8 cellular contexts compared by ENCODE assay signal in genomic region chr4:6716958-6717655, GRCh38. TPM values are rescaled to one million over a fixed set of nuclear protein-coding genes. Genes with fewer than 3 reads are reported as not detected.
DNase-seq lines count a peak whose midpoint lies in the region; ATAC-seq and TF ChIP-seq lines count a peak whose summit lies in the region.

No MANE protein-coding gene starts in this region.

- no peaks in the 10 kb centered on the region for H3K9me3 Mint-ChIP-seq in activated T-cell treated with anti-CD3 and anti-CD28 coated beads, Interleukin-2, amount 50 U/mL, for 72 hours

- H3K9ac ChIP-seq in adipocyte (ENCODE audit: low read length): peak overlapping the region; percentile 94
- peak overlapping the region; percentile 72 to 91 for H3K9ac ChIP-seq in liver (ENCODE audit: low read depth in 1 of 2, low read length in 2 of 2)

- WGBS in liver: 25% methylated on average over 7 of the region's 7 CpGs
- WGBS in transverse colon (ENCODE audit: low coverage in 1 of 2), 2 donors: 13 to 15% methylated on average over 7 of the region's 7 CpGs

- H3K4me3 ChIP-seq in adipocyte (ENCODE audit: low read length): peak overlapping the region; percentile 88
- H3K4me3 ChIP-seq in liver (ENCODE audit: low read depth in 1 of 3, low read length in 3 of 3): peak overlapping the region; percentile 76 to 94 (median 84)
- peak overlapping the region; percentile 69 to 84 (median 74) for H3K4me3 ChIP-seq in transverse colon

- no peak for TF ChIP-seq EP300 in transverse colon (IDR thresholded peaks at IDR 0.05; ENCODE audit: low read depth)

- peak overlapping the region; percentile 95 for H3K27ac Mint-ChIP-seq in activated T-cell treated with anti-CD3 and anti-CD28 coated beads, Interleukin-2, amount 50 U/mL, for 72 hours

- no peaks in the 10 kb centered on the region for H3K27me3 Mint-ChIP-seq in activated T-cell treated with anti-CD3 and anti-CD28 coated beads, Interleukin-2, amount 50 U/mL, for 72 hours (ENCODE audit: low read depth)

- H3K4me1 Mint-ChIP-seq in activated T-cell treated with anti-CD3 and anti-CD28 coated beads, Interleukin-2, amount 50 U/mL, for 72 hours (ENCODE audit: low read depth): peaks cover 40% of the 10 kb centered on the region

- peaks cover 0 to 2% of the 10 kb centered on the region in 2 donors for H3K36me3 Mint-ChIP-seq in activated T-cell treated with anti-CD3 and anti-CD28 coated beads, Interleukin-2, amount 50 U/mL, for 72 hours (ENCODE audit: insufficient read depth in 2 of 2)

- H3K27ac ChIP-seq in liver (ENCODE audit: low read depth in 1 of 2, low read length in 2 of 2): peak overlapping the region; percentile 82 to 93
- peak overlapping the region; percentile 92 to 94 (median 93) for H3K27ac ChIP-seq in transverse colon

- H3K9me3 ChIP-seq in adipocyte (ENCODE audit: control insufficient read depth, low read length) (no peaks in the 10 kb centered on the region), liver (ENCODE audit: control insufficient read depth in 4 of 4, low read length in 3 of 4) (no peaks in the 10 kb centered on the region), transverse colon (no peaks in the 10 kb centered on the region)

- ATAC-seq in activated T-cell treated with anti-CD3 and anti-CD28 coated beads, Interleukin-2, amount 50 U/mL, for 72 hours (replicated peaks in 1 of 2): no peak
- no peak for ATAC-seq in GM21367 (IDR thresholded peaks at IDR 0.05; ENCODE audit: unreplicated experiment)

- in situ Hi-C loops in transverse colon (cut with MboI; ENCODE audit: low pct_ligation_motif_present in 1 of 4, low pct_unique_long_range_greater_than_20kb in 1 of 4, low sequenced_read_pairs in 3 of 4): loop anchor here in 3 of 4 donors (5.0 to 25.0 kb wide), 4 partner anchors 160 to 358 kb away; partner anchors contain the start of gene GRPEL1 (in 1 of the 3)

- no peaks in the 10 kb centered on the region for H3K27me3 ChIP-seq in adipocyte (replicated peaks; ENCODE audit: control insufficient read depth, insufficient read depth, low read length)
- H3K27me3 ChIP-seq in liver (ENCODE audit: control insufficient read depth in 4 of 4, insufficient read depth in 4 of 4, low read length in 3 of 4): no peaks in the 10 kb centered on the region
- no peaks in the 10 kb centered on the region for H3K27me3 ChIP-seq in transverse colon

- H3K36me3 ChIP-seq in adipocyte (ENCODE audit: control insufficient read depth, insufficient read depth, low read length, severe bottlenecking): no peaks in the 10 kb centered on the region
- H3K36me3 ChIP-seq in liver (ENCODE audit: control insufficient read depth in 4 of 4, insufficient read depth in 3 of 4, low read depth in 1 of 4, low read length in 3 of 4): no peaks in the 10 kb centered on the region
- H3K36me3 ChIP-seq in transverse colon: no peaks in the 10 kb centered on the region

- no peak for DNase-seq in activated T-cell treated with anti-CD3 and anti-CD28 coated beads, Interleukin-2, amount 50 U/mL, for 72 hours
- DNase-seq in activated T-cell treated with anti-CD3 and anti-CD28 coated beads, Interleukin-2, amount 50 U/mL, for 1 hour: no peak
- DNase-seq in adipocyte (ENCODE audit: low read depth): peak; percentile 30
- DNase-seq in transverse colon: no peak
- no peak for DNase-seq in NOMO-1 treated with dmso at 0.1 percent for 144 hours (lab: John Stamatoyannopoulos, UW; ENCODE audit: unreplicated experiment)
- DNase-seq in DMS79 treated with DMSO at 0.1 percent for 48 hours (lab: John Stamatoyannopoulos, UW): no peak

- TF ChIP-seq CTCF in liver (IDR thresholded peaks at IDR 0.05; ENCODE audit: low read depth, low read length, missing input control): no peak
- no peak for TF ChIP-seq CTCF in transverse colon (IDR thresholded peaks at IDR 0.05)

- no peak for TF ChIP-seq RAD21 in liver (IDR thresholded peaks at IDR 0.05)

- no peak for TF ChIP-seq POLR2A in transverse colon (IDR thresholded peaks at IDR 0.05)

- intact Hi-C loops in transverse colon (cut with DNase I; ENCODE audit: low total_unique reads): loop anchor here (10.0 kb wide), 1 partner anchor 188 kb away; the partner anchor contains the start of gene TBC1D14

- peaks cover 20% of the 10 kb centered on the region for H3K4me1 ChIP-seq in adipocyte (ENCODE audit: control insufficient read depth, insufficient read depth, low read length)
- H3K4me1 ChIP-seq in liver (ENCODE audit: control insufficient read depth in 4 of 4, insufficient read depth in 4 of 4, low read length in 3 of 4): peaks cover 0 to 26% (median 15%) of the 10 kb centered on the region in 4 donors
- peaks cover 4 to 26% (median 12%) of the 10 kb centered on the region in 4 donors for H3K4me1 ChIP-seq in transverse colon

- peak overlapping the region; percentile 87 to 93 for H3K4me3 Mint-ChIP-seq in activated T-cell treated with anti-CD3 and anti-CD28 coated beads, Interleukin-2, amount 50 U/mL, for 72 hours

TF ChIP-seq in liver, 16 proteins besides CTCF, POLR2A, EP300 and RAD21:
- no peak for TF ChIP-seq JUND (IDR thresholded peaks at IDR 0.05)
- no peak for TF ChIP-seq YY1 (IDR thresholded peaks at IDR 0.05)
- no peak for TF ChIP-seq SP1 (IDR thresholded peaks at IDR 0.05)

RNA-seq across cellular contexts. Expression of gene BLOC1S4, which starts 1.1 kb away (rescaled TPM):
- total RNA-seq in activated T-cell treated with anti-CD3 and anti-CD28 coated beads, Interleukin-2, amount 50 U/mL, for 72 hours: 10 to 100 TPM; 14.1 to 14.6 TPM
- 1 to 10 TPM; 4.9 to 7.7 TPM for total RNA-seq in liver
- polyA plus RNA-seq in liver: 1 to 10 TPM; 5.0 to 5.8 TPM
- total RNA-seq in transverse colon: 10 to 100 TPM in 3 of 4 donors, under 1 TPM in 1; 1.00 to 18.8 (median 12.4) TPM

RNA-seq across cellular contexts. Expression of gene MRFAP1L1, which starts 7.4 kb away (rescaled TPM):
- total RNA-seq in activated T-cell treated with anti-CD3 and anti-CD28 coated beads, Interleukin-2, amount 50 U/mL, for 72 hours: 10 to 100 TPM; 53.3 to 57.7 TPM
- total RNA-seq in liver (10 to 100 TPM; 30.2 to 41.8 TPM), transverse colon (10 to 100 TPM; 18.3 to 51.0 (median 30.3) TPM)
- 10 to 100 TPM; 29.8 to 31.2 TPM for polyA plus RNA-seq in liver

RNA-seq across cellular contexts. Expression of gene S100P, which starts 23.4 kb away (rescaled TPM):
- total RNA-seq in activated T-cell treated with anti-CD3 and anti-CD28 coated beads, Interleukin-2, amount 50 U/mL, for 72 hours: 10 to 100 TPM; 18.0 to 84.6 TPM
- total RNA-seq in liver (1 to 10 TPM in 1 of 2 donors, under 1 TPM in 1; 0.42 to 3.1 TPM), transverse colon (1 to 10 TPM in 2 of 4 donors, not detected in 2; 7.5 to 7.8 TPM)
- 1 to 10 TPM; 1.7 to 2.9 TPM for polyA plus RNA-seq in liver
